In the genomic region with DNA sequence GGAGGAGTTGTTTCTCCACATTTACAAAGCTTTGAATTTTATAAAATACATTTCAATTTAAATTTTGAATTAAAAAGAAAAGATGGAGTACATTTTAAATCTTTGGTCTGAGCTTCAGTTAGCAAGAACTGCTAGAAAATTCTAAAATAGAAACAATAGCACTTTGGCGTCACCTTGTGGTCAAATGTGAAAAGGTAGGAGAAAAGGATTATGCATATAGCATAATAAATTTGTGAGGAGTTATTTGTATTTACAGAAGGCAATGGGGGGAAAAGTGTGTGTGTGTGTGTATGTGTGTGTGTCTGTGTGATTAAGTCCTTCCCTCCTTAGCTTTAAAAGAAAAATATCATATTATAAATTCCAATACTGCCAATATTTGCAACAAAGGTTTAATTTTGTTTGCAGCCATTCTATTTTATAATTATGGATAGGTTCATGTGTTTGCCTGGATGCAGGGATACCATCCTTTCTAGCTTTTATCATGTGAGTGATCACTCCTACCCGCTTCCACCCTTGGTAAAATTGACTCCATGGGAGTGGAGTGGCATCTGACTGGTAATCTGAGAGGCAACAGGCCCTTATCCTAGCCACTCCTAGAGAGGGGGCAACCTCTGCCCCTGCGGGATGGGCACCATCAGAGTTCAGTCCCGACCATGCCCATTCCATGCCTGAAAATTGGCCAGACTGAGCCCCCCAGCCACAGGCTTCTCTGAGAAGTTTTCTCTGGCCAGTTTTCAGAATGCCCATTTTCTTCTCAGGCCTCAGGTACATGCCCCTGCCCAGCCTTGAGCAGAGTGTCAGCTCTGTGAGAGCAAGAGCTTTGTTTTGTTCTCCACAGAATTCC, we compare ENCODE assay signal across 8 cellular contexts. TPM values are rescaled to one million over a fixed set of nuclear protein-coding genes. Genes with fewer than 3 reads are reported as not detected.
A peak's percentile ranks its signal among the peaks of the same experiment; 100 is the strongest.
DNase-seq lines count a peak whose midpoint lies in the region; ATAC-seq, FAIRE-seq and TF ChIP-seq lines count a peak whose summit lies in the region.

No MANE protein-coding gene starts in this region.

- WGBS in small intestine, 3 donors: 27 to 44% (median 29%) methylated on average over 4 of the region's 4 CpGs

- H3K9me3 ChIP-seq in left ventricle myocardium inferior (replicated peaks) (no peaks in the 10 kb centered on the region), small intestine (ENCODE audit: control insufficient read depth, low read depth) (no peaks in the 10 kb centered on the region)

- ATAC-seq in HG02798 (IDR thresholded peaks at IDR 0.05; ENCODE audit: poor library complexity, unreplicated experiment): peak; percentile 65

- H3K9me3 Mint-ChIP-seq in activated naive CD4-positive, alpha-beta T cell treated with anti-CD3 and anti-CD28 coated beads, Interleukin-2, amount 10 ng/mL, durations not matched to agents 7 days and 5 days: no peaks in the 10 kb centered on the region

- DNase-seq in activated naive CD4-positive, alpha-beta T cell treated with anti-CD3 and anti-CD28 coated beads, Interleukin-2, amount 10 ng/mL, durations not matched to agents 7 days and 5 days: peak; percentile 45
- no peak for DNase-seq in activated naive CD4-positive, alpha-beta T cell (lab: John Stamatoyannopoulos, UW)
- DNase-seq in NCI-H2227 treated with DMSO at 0.1 percent for 48 hours (lab: John Stamatoyannopoulos, UW): peak; percentile 73
- DNase-seq in activated gamma-delta T cell treated with anti-CD3 and anti-CD28 coated beads, Interleukin-2, amount 50 U/mL, for 16 hours (ENCODE audit: low read depth): peak; percentile 19
- no peak for DNase-seq in left ventricle myocardium inferior
- peak; percentile 73 for DNase-seq in small intestine
- DNase-seq in D341Med (ENCODE audit: low spot score): no peak

- H3K27ac ChIP-seq in left ventricle myocardium inferior (replicated peaks) (no peak overlapping the region), small intestine (ENCODE audit: low read depth in 1 of 2, low read length in 1 of 2) (no peak overlapping the region)

- H3K4me1 Mint-ChIP-seq in activated naive CD4-positive, alpha-beta T cell treated with anti-CD3 and anti-CD28 coated beads, Interleukin-2, amount 10 ng/mL, durations not matched to agents 7 days and 5 days: no peaks in the 10 kb centered on the region

- H3K27me3 Mint-ChIP-seq in activated naive CD4-positive, alpha-beta T cell treated with anti-CD3 and anti-CD28 coated beads, Interleukin-2, amount 10 ng/mL, durations not matched to agents 7 days and 5 days: no peaks in the 10 kb centered on the region

- H3K4me3 Mint-ChIP-seq in activated naive CD4-positive, alpha-beta T cell treated with anti-CD3 and anti-CD28 coated beads, Interleukin-2, amount 10 ng/mL, durations not matched to agents 7 days and 5 days: no peak overlapping the region

- H3K4me3 ChIP-seq in left ventricle myocardium inferior (no peak overlapping the region), small intestine (ENCODE audit: low read depth in 1 of 2, low read length in 2 of 2) (no peak overlapping the region)

- H3K36me3 Mint-ChIP-seq in activated naive CD4-positive, alpha-beta T cell treated with anti-CD3 and anti-CD28 coated beads, Interleukin-2, amount 10 ng/mL, durations not matched to agents 7 days and 5 days: peaks cover 2% of the 10 kb centered on the region

- FAIRE-seq in small intestine (lab: Jason Lieb, UNC): peak; percentile 51

- H3K36me3 ChIP-seq in left ventricle myocardium inferior (peaks cover 19% of the 10 kb centered on the region), small intestine (ENCODE audit: control insufficient read depth in 2 of 2, insufficient read depth in 2 of 2, low read length in 2 of 2) (no peaks in the 10 kb centered on the region)

- peak; percentile 90 for TF ChIP-seq CTCF in left ventricle myocardium inferior (IDR thresholded peaks at IDR 0.05; ENCODE audit: borderline replicate concordance)

- CTCF ChIA-PET in activated naive CD4-positive, alpha-beta T cell treated with anti-CD3 and anti-CD28 coated beads, Interleukin-2, amount 10 ng/mL, durations not matched to agents 7 days and 5 days (lab: Charles Lee): interaction anchor here (0.7 to 6.0 kb wide), 24 partner anchors 10 to 1200 kb away, joined by 3 to 57 read pairs (median 4); a partner anchor contains a TSS

- intact Hi-C loops in left ventricle myocardium inferior (cut with micrococcal nuclease): loop anchor here (5.0 kb wide), 1 partner anchor 304 kb away; no protein-coding TSS in a partner anchor

- H3K27me3 ChIP-seq in left ventricle myocardium inferior (ENCODE audit: low read depth) (no peaks in the 10 kb centered on the region), small intestine (ENCODE audit: control insufficient read depth in 2 of 2, insufficient read depth in 2 of 2, low read length in 2 of 2) (no peaks in the 10 kb centered on the region)

- no peak overlapping the region for H3K27ac Mint-ChIP-seq in activated naive CD4-positive, alpha-beta T cell treated with anti-CD3 and anti-CD28 coated beads, Interleukin-2, amount 10 ng/mL, durations not matched to agents 7 days and 5 days

- H3K4me1 ChIP-seq in left ventricle myocardium inferior (no peaks in the 10 kb centered on the region), small intestine (ENCODE audit: control insufficient read depth in 2 of 2, insufficient read depth in 1 of 2, low read depth in 1 of 2, low read length in 1 of 2) (no peaks in the 10 kb centered on the region)

RNA-seq across cellular contexts. Expression of a gene that starts 13.6 kb away (rescaled TPM):
- 13.0 TPM for total RNA-seq in left ventricle myocardium inferior
- polyA plus RNA-seq in small intestine: 10 to 100 TPM in 2 of 3 donors, 1 to 10 TPM in 1; 5.9 to 20.5 (median 10.1) TPM

RNA-seq across cellular contexts. Expression of a gene that starts 20.4 kb away (rescaled TPM):
- total RNA-seq in left ventricle myocardium inferior: 15.5 TPM
- polyA plus RNA-seq in small intestine: 10 to 100 TPM in 1 of 3 donors, 1 to 10 TPM in 2; 7.3 to 13.8 (median 8.9) TPM

Comparison
In these comparisons a context has a peak if more than half of its experiments do, and no peak if none do; other contexts are left out.
1. DNase-seq: peak in activated naive CD4-positive, alpha-beta T cell treated with anti-CD3 and anti-CD28 coated beads, Interleukin-2, amount 10 ng/mL, durations not matched to agents 7 days and 5 days (single experiment), NCI-H2227 treated with DMSO at 0.1 percent for 48 hours (single experiment), activated gamma-delta T cell treated with anti-CD3 and anti-CD28 coated beads, Interleukin-2, amount 50 U/mL, for 16 hours (single experiment) and small intestine (single experiment); none in activated naive CD4-positive, alpha-beta T cell (0 of 4), left ventricle myocardium inferior (single experiment) and D341Med (single experiment).